In genomic region chr2:226002438-226002837, GRCh38 we compare ENCODE assay signal across 8 cellular contexts.
A peak's percentile ranks its signal among the peaks of the same experiment; 100 is the strongest.
DNase-seq lines count a peak whose midpoint lies in the region; ATAC-seq lines count a peak whose summit lies in the region.

No MANE protein-coding gene starts in this region.

- CTCF ChIA-PET in activated CD8-positive, alpha-beta memory T cell treated with anti-CD3 and anti-CD28 coated beads, Interleukin-2, amount 10 ng/mL, durations not matched to agents 7 days and 5 days (lab: Charles Lee): no interaction called here

- H3K4me1 Mint-ChIP-seq in activated CD8-positive, alpha-beta memory T cell treated with anti-CD3 and anti-CD28 coated beads, Interleukin-2, amount 10 ng/mL, durations not matched to agents 7 days and 5 days: no peaks in the 10 kb centered on the region

- ATAC-seq in HG02938 (IDR thresholded peaks at IDR 0.05; ENCODE audit: unreplicated experiment) (peak; percentile 65), HG02678 (IDR thresholded peaks at IDR 0.05; ENCODE audit: unreplicated experiment) (no peak), GM21367 (IDR thresholded peaks at IDR 0.05; ENCODE audit: unreplicated experiment) (no peak), GM19463 (IDR thresholded peaks at IDR 0.05; ENCODE audit: unreplicated experiment) (no peak)
- ATAC-seq in activated CD8-positive, alpha-beta memory T cell treated with anti-CD3 and anti-CD28 coated beads, Interleukin-2, amount 10 ng/mL, durations not matched to agents 7 days and 5 days: no peak

- H3K27me3 Mint-ChIP-seq in activated CD8-positive, alpha-beta memory T cell treated with anti-CD3 and anti-CD28 coated beads, Interleukin-2, amount 10 ng/mL, durations not matched to agents 7 days and 5 days: no peaks in the 10 kb centered on the region

- peak; percentile 77 for DNase-seq in AG20443 (ENCODE audit: low spot score)
- DNase-seq in SW480 (ENCODE audit: low spot score): peak; percentile 6
- peak; percentile 56 for DNase-seq in islet precursor cell
- DNase-seq in activated CD8-positive, alpha-beta memory T cell treated with anti-CD3 and anti-CD28 coated beads, Interleukin-2, amount 10 ng/mL, durations not matched to agents 7 days and 5 days: no peak

- no peak overlapping the region for H3K4me3 Mint-ChIP-seq in activated CD8-positive, alpha-beta memory T cell treated with anti-CD3 and anti-CD28 coated beads, Interleukin-2, amount 10 ng/mL, durations not matched to agents 7 days and 5 days

- H3K9me3 Mint-ChIP-seq in activated CD8-positive, alpha-beta memory T cell treated with anti-CD3 and anti-CD28 coated beads, Interleukin-2, amount 10 ng/mL, durations not matched to agents 7 days and 5 days (ENCODE audit: low read depth): no peaks in the 10 kb centered on the region

- H3K36me3 Mint-ChIP-seq in activated CD8-positive, alpha-beta memory T cell treated with anti-CD3 and anti-CD28 coated beads, Interleukin-2, amount 10 ng/mL, durations not matched to agents 7 days and 5 days: no peaks in the 10 kb centered on the region

- H3K27ac Mint-ChIP-seq in activated CD8-positive, alpha-beta memory T cell treated with anti-CD3 and anti-CD28 coated beads, Interleukin-2, amount 10 ng/mL, durations not matched to agents 7 days and 5 days: no peak overlapping the region
